ENCODE assay signal across 26 cellular contexts in the genomic region with DNA sequence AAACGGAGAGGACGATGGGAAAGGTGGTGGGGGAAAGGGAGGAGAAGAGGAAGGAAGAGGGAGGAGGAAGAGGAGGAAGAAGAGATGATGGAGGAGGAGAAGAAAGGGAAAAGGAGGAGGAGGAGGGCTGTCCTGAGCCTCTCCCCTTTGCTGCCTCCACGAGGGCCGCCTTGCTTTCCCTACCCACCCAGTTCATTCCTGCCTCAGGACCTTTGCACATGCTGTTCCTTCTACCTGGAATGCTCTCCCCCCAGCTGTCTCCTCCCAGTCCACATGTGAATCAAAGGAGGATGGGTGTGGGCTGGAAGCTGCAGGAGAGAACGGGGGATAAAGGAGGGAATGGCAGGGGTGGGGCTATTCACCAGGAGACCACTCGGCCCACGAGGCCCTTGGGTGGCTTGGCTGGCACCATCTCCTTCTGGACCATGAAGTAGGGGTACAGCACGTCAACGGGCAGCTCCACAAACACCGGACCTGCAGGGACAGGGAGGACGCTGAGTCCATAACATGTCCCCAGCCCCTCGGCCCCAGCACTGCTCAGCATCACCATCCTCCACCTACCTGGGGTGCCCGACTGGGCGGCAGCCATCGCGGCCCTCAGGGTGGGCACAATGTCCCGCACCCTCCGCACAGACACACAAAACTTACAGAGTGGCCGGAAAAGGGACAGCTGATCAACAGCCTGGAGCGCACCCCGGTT. TPM values are rescaled to one million over a fixed set of nuclear protein-coding genes. Genes with fewer than 3 reads are reported as not detected.
"Had no signal": no experiment of that assay in that cellular context is flagged by ENCODE, and none has a peak within 500 bp of the region (broad histone marks: within the 10 kb centered on the region; RNA-seq: fewer than 3 reads in every experiment).

No MANE protein-coding gene starts in this region.

- DNase-seq: activated CD8-positive, alpha-beta T cell treated with anti-CD3 and anti-CD28 coated beads for 36 hours; activated naive CD4-positive, alpha-beta T cell treated with anti-CD3 and anti-CD28 coated beads, Interleukin-2, amount 10 ng/mL, durations not matched to agents 7 days and 5 days; brain microvascular endothelial cell; central memory CD4-positive, alpha-beta T cell; effector memory CD4-positive, alpha-beta T cell; foreskin keratinocyte; midbrain; nucleus accumbens; retina; SK-N-SH; stimulated activated CD4-positive, alpha-beta T cell treated with anti-CD3 and anti-CD28 coated beads, Interleukin-2, amount 100 ng/mL, for 48 hours; stimulated activated CD8-positive, alpha-beta memory T cell treated with anti-CD3 and anti-CD28 coated beads, Interleukin-4, amount 100 ng/mL, for 48 hours; stimulated activated naive CD4-positive, alpha-beta T cell treated with Interleukin-2 at 50 U/mL for 16 hours had no signal

- H3K27ac ChIP-seq: ascending aorta, brain microvascular endothelial cell, foreskin keratinocyte, upper lobe of left lung had no signal

- H3K9me3 Mint-ChIP-seq: activated CD4-positive, alpha-beta T cell treated with anti-CD3 and anti-CD28 coated beads, Interleukin-2, amount 10 ng/mL, durations not matched to agents 24 days and 14 days; activated CD8-positive, alpha-beta T cell treated with anti-CD3 and anti-CD28 coated beads for 36 hours; activated naive CD4-positive, alpha-beta T cell treated with anti-CD3 and anti-CD28 coated beads, Interleukin-2, amount 10 ng/mL, durations not matched to agents 7 days and 5 days; natural killer cell treated with Interleukin-12 subunit alpha and Interleukin-12 subunit beta and Interleukin-15 and Interleukin-18, amount 100 ng/mL, for 72 hours had no signal

- H3K27me3 Mint-ChIP-seq: activated CD4-positive, alpha-beta T cell treated with anti-CD3 and anti-CD28 coated beads, Interleukin-2, amount 10 ng/mL, durations not matched to agents 24 days and 14 days; activated CD8-positive, alpha-beta T cell treated with anti-CD3 and anti-CD28 coated beads for 36 hours; activated naive CD4-positive, alpha-beta T cell treated with anti-CD3 and anti-CD28 coated beads, Interleukin-2, amount 10 ng/mL, durations not matched to agents 7 days and 5 days; natural killer cell treated with Interleukin-12 subunit alpha and Interleukin-12 subunit beta and Interleukin-15 and Interleukin-18, amount 100 ng/mL, for 72 hours had no signal

- H3K36me3 Mint-ChIP-seq: natural killer cell treated with Interleukin-12 subunit alpha and Interleukin-12 subunit beta and Interleukin-15 and Interleukin-18, amount 100 ng/mL, for 72 hours had no signal

- H3K4me3 Mint-ChIP-seq: activated CD8-positive, alpha-beta T cell treated with anti-CD3 and anti-CD28 coated beads for 36 hours; activated naive CD4-positive, alpha-beta T cell treated with anti-CD3 and anti-CD28 coated beads, Interleukin-2, amount 10 ng/mL, durations not matched to agents 7 days and 5 days; natural killer cell treated with Interleukin-12 subunit alpha and Interleukin-12 subunit beta and Interleukin-15 and Interleukin-18, amount 100 ng/mL, for 72 hours had no signal

- H3K9me3 ChIP-seq: adrenal gland, ascending aorta, SK-N-SH, upper lobe of left lung had no signal

- H3K9ac ChIP-seq: SK-N-SH had no signal

- H3K27ac Mint-ChIP-seq: activated CD8-positive, alpha-beta T cell treated with anti-CD3 and anti-CD28 coated beads for 36 hours; activated naive CD4-positive, alpha-beta T cell treated with anti-CD3 and anti-CD28 coated beads, Interleukin-2, amount 10 ng/mL, durations not matched to agents 7 days and 5 days; natural killer cell treated with Interleukin-12 subunit alpha and Interleukin-12 subunit beta and Interleukin-15 and Interleukin-18, amount 100 ng/mL, for 72 hours had no signal

- ATAC-seq: activated CD8-positive, alpha-beta T cell treated with anti-CD3 and anti-CD28 coated beads for 36 hours; foreskin keratinocyte; left lobe of liver; natural killer cell treated with Interleukin-12 subunit alpha and Interleukin-12 subunit beta and Interleukin-15 and Interleukin-18, amount 100 ng/mL, for 72 hours had no signal

- FAIRE-seq: keratinocyte had no signal

- H3K4me1 ChIP-seq: foreskin keratinocyte had no signal

- H3K4me3 ChIP-seq: ascending aorta, upper lobe of left lung had no signal

RNA-seq across cellular contexts. Expression of a gene that starts 15.3 kb away (rescaled TPM):
- total RNA-seq: natural killer cell treated with Interleukin-12 subunit alpha and Interleukin-12 subunit beta and Interleukin-15 and Interleukin-18, amount 100 ng/mL, for 72 hours had no signal

RNA-seq across cellular contexts. Expression of a gene that starts 40.5 kb away (rescaled TPM):
- total RNA-seq: activated CD4-positive, alpha-beta T cell treated with anti-CD3 and anti-CD28 coated beads, Interleukin-2, amount 10 ng/mL, durations not matched to agents 24 days and 14 days; activated CD8-positive, alpha-beta T cell treated with anti-CD3 and anti-CD28 coated beads for 36 hours; adrenal gland; ascending aorta; dermis microvascular lymphatic vessel endothelial cell; foreskin keratinocyte; glomerular endothelial cell; left lobe of liver; lung microvascular endothelial cell; natural killer cell treated with Interleukin-12 subunit alpha and Interleukin-12 subunit beta and Interleukin-15 and Interleukin-18, amount 100 ng/mL, for 72 hours; subcutaneous adipose tissue; T-helper 2 cell treated with Interferon-gamma antibody and Interleukin-4, amounts not matched to agents 100 ng/mL and 5 ng/mL, for 36 hours; upper lobe of left lung had no signal
- polyA plus RNA-seq: adrenal gland, esophagus, foreskin keratinocyte, keratinocyte, SK-N-SH had no signal
